In the genomic region with DNA sequence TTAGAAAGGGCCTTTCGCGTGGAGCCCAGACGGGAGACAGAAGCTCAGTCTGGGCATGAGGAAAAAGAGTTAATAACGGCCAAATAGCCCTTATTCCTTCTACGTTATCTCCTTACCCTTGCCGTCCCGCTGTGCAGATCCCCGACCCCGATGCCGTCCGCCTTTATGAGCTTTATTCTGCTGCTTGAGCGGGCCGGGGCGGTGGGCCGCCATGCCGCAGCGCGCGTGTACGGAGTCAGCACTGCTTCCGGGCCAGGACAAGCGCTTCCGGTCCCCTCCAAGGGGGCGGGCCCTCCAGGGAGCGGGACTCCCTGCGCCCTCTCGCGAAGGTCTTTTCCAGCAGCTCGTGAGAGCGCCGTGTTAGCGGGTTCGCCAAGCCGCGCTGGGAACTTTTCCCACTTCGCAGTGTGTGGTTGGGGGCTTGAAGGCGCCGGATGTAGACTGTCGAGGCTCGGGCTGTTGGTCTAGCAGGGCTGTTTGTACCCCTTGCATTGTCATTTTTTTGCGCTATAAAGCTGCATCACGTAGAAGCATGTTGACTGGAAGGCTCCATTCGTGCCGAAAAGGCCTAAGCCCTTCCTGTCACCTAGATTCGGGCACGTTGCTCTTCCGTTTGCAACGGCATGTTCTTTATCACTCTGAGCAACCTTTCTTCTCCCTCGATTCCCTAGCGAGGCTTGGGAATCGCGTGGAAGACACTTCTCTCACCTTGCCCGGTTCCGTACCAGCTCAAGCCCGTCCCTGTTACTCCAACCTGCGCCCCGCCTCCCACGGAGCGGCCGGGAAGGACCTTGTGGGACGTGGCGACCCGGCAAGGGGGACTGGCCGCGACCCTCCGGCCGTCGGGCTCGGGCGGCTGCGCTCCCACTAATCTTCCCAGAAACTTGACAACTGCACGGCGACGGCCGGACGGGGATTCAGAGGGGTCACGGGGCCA, we compare ENCODE assay signal across 1 cellular context.
A peak's percentile ranks its signal among the peaks of the same experiment; 100 is the strongest.
TF ChIP-seq lines count a peak whose summit lies in the region.

Gene TSR1 (minus strand): TSS at position 243 of the 937 bp plus-strand sequence. CDS start 30 bp downstream, at position 213.

TF ChIP-seq in GM23338, 12 proteins besides CTCF, POLR2A, EP300 and RAD21 (continued from another document):
- TF ChIP-seq, protein P1, sequence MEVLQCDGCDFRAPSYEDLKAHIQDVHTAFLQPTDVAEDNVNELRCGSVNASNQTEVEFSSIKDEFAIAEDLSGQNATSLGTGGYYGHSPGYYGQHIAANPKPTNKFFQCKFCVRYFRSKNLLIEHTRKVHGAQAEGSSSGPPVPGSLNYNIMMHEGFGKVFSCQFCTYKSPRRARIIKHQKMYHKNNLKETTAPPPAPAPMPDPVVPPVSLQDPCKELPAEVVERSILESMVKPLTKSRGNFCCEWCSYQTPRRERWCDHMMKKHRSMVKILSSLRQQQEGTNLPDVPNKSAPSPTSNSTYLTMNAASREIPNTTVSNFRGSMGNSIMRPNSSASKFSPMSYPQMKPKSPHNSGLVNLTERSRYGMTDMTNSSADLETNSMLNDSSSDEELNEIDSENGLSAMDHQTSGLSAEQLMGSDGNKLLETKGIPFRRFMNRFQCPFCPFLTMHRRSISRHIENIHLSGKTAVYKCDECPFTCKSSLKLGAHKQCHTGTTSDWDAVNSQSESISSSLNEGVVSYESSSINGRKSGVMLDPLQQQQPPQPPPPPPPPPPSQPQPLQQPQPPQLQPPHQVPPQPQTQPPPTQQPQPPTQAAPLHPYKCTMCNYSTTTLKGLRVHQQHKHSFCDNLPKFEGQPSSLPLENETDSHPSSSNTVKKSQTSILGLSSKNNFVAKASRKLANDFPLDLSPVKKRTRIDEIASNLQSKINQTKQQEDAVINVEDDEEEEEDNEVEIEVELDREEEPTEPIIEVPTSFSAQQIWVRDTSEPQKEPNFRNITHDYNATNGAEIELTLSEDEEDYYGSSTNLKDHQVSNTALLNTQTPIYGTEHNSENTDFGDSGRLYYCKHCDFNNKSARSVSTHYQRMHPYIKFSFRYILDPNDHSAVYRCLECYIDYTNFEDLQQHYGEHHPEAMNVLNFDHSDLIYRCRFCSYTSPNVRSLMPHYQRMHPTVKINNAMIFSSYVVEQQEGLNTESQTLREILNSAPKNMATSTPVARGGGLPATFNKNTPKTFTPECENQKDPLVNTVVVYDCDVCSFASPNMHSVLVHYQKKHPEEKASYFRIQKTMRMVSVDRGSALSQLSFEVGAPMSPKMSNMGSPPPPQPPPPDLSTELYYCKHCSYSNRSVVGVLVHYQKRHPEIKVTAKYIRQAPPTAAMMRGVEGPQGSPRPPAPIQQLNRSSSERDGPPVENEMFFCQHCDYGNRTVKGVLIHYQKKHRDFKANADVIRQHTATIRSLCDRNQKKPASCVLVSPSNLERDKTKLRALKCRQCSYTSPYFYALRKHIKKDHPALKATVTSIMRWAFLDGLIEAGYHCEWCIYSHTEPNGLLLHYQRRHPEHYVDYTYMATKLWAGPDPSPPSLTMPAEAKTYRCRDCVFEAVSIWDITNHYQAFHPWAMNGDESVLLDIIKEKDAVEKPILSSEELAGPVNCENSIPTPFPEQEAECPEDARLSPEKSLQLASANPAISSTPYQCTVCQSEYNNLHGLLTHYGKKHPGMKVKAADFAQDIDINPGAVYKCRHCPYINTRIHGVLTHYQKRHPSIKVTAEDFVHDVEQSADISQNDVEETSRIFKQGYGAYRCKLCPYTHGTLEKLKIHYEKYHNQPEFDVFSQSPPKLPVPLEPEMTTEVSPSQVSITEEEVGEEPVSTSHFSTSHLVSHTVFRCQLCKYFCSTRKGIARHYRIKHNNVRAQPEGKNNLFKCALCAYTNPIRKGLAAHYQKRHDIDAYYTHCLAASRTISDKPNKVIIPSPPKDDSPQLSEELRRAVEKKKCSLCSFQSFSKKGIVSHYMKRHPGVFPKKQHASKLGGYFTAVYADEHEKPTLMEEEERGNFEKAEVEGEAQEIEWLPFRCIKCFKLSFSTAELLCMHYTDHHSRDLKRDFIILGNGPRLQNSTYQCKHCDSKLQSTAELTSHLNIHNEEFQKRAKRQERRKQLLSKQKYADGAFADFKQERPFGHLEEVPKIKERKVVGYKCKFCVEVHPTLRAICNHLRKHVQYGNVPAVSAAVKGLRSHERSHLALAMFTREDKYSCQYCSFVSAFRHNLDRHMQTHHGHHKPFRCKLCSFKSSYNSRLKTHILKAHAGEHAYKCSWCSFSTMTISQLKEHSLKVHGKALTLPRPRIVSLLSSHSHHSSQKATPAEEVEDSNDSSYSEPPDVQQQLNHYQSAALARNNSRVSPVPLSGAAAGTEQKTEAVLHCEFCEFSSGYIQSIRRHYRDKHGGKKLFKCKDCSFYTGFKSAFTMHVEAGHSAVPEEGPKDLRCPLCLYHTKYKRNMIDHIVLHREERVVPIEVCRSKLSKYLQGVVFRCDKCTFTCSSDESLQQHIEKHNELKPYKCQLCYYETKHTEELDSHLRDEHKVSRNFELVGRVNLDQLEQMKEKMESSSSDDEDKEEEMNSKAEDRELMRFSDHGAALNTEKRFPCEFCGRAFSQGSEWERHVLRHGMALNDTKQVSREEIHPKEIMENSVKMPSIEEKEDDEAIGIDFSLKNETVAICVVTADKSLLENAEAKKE (CRISPR knock-in tag; IDR thresholded peaks at IDR 0.05) = no peak
- no peak for TF ChIP-seq EZH2phosphoT487 (IDR thresholded peaks at IDR 0.05; ENCODE audit: unreplicated experiment)
- no peak for TF ChIP-seq STAT1 (IDR thresholded peaks at IDR 0.05; ENCODE audit: unreplicated experiment)
- peak; percentile 18 for TF ChIP-seq EZH2 (IDR thresholded peaks at IDR 0.05; ENCODE audit: low read depth, unreplicated experiment)
- TF ChIP-seq, protein P2, sequence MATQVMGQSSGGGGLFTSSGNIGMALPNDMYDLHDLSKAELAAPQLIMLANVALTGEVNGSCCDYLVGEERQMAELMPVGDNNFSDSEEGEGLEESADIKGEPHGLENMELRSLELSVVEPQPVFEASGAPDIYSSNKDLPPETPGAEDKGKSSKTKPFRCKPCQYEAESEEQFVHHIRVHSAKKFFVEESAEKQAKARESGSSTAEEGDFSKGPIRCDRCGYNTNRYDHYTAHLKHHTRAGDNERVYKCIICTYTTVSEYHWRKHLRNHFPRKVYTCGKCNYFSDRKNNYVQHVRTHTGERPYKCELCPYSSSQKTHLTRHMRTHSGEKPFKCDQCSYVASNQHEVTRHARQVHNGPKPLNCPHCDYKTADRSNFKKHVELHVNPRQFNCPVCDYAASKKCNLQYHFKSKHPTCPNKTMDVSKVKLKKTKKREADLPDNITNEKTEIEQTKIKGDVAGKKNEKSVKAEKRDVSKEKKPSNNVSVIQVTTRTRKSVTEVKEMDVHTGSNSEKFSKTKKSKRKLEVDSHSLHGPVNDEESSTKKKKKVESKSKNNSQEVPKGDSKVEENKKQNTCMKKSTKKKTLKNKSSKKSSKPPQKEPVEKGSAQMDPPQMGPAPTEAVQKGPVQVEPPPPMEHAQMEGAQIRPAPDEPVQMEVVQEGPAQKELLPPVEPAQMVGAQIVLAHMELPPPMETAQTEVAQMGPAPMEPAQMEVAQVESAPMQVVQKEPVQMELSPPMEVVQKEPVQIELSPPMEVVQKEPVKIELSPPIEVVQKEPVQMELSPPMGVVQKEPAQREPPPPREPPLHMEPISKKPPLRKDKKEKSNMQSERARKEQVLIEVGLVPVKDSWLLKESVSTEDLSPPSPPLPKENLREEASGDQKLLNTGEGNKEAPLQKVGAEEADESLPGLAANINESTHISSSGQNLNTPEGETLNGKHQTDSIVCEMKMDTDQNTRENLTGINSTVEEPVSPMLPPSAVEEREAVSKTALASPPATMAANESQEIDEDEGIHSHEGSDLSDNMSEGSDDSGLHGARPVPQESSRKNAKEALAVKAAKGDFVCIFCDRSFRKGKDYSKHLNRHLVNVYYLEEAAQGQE (IDR thresholded peaks at IDR 0.05; ENCODE audit: unreplicated experiment) = no peak
- peak; percentile 95 for TF ChIP-seq POLR2AphosphoS5 (IDR thresholded peaks at IDR 0.05; ENCODE audit: low read depth)
- no peak for TF ChIP-seq JUNB (IDR thresholded peaks at IDR 0.05; ENCODE audit: unreplicated experiment)
- TF ChIP-seq CREB1 (CRISPR knock-in tag; IDR thresholded peaks at IDR 0.05; ENCODE audit: low read depth) = peak; percentile 71
- TF ChIP-seq ZNF331 (CRISPR knock-in tag; IDR thresholded peaks at IDR 0.05; ENCODE audit: low read depth) = no peak
- TF ChIP-seq ZNF114 (CRISPR knock-in tag; IDR thresholded peaks at IDR 0.05) = no peak
